Comparison of ENCODE assay signal across 14 cellular contexts in genomic region chr4:138734746-138735145, GRCh38.
A peak's percentile ranks its signal among the peaks of the same experiment; 100 is the strongest.
DNase-seq lines count a peak whose midpoint lies in the region; ATAC-seq and TF ChIP-seq lines count a peak whose summit lies in the region.
"Had no signal": no experiment of that assay in that cellular context is flagged by ENCODE, and none has a peak within 500 bp of the region (broad histone marks: within the 10 kb centered on the region; RNA-seq: fewer than 3 reads in every experiment).

No MANE protein-coding gene starts in this region.

- in situ Hi-C loops in GM23248 (cut with MboI): no loop called here
- in situ Hi-C loops in brain microvascular endothelial cell (cut with HindIII; ENCODE audit: low pct_ligation_motif_present, low sequenced_read_pairs): no loop called here

- H3F3A ChIP-seq in GM23248 (ENCODE audit: insufficient read depth): 0 out of 2 replicates have a peak, but pooled peaks cover 12% of the 10 kb centered on the region

- H3K9me3 ChIP-seq in A673 (ENCODE audit: low read depth, low read length, poor library complexity, severe bottlenecking): no peaks in the 10 kb centered on the region
- no peaks in the 10 kb centered on the region for H3K9me3 ChIP-seq in GM23248 (ENCODE audit: low read depth)
- H3K9me3 ChIP-seq: esophagus muscularis mucosa, thyroid gland had no signal

- CTCF ChIA-PET in A673 (lab: Charles Lee): no interaction called here

- H3K27ac ChIP-seq in A673 (ENCODE audit: low read depth, low read length, poor library complexity, severe bottlenecking): no peak overlapping the region
- H3K27ac ChIP-seq in GM23248: no peak overlapping the region; the same call in 1 of the 2 replicates
- H3K27ac ChIP-seq in brain microvascular endothelial cell: no peak overlapping the region
- H3K27ac ChIP-seq: esophagus muscularis mucosa, thyroid gland had no signal

- intact Hi-C loops in A673 (cut with micrococcal nuclease; ENCODE audit: unreplicated experiment) (no loop called here), cardiac septum (cut with DNase I) (no loop called here)

- DNase-seq in A673 (ENCODE audit: low spot score): peak; percentile 21
- DNase-seq in GM23248: peak; percentile 69
- DNase-seq in brain microvascular endothelial cell: peak; percentile 57
- peak; percentile 85 for DNase-seq in iris pigment epithelial cell (ENCODE audit: low read depth)
- DNase-seq in activated CD4-positive, CD25-positive, alpha-beta regulatory T cell treated with anti-CD3 and anti-CD28 coated beads, Interleukin-2, amount 50 U/mL, for 72 hours: no peak
- DNase-seq in cardiac septum (ENCODE audit: low spot score): no peak
- no peak for DNase-seq in islet precursor cell
- DNase-seq: AML-193, HFFc6, NCI-H2171, thyroid gland had no signal

- no peak for ATAC-seq in GM21717 (IDR thresholded peaks at IDR 0.05; ENCODE audit: unreplicated experiment)
- ATAC-seq: activated naive CD4-positive, alpha-beta T cell treated with anti-CD3 and anti-CD28 coated beads, Interleukin-2, amount 50 U/mL, for 72 hours had no signal

- 0 out of 2 replicates have a peak, but pooled peaks cover 4% of the 10 kb centered on the region for H3K9me2 ChIP-seq in GM23248 (ENCODE audit: insufficient read depth)

- POLR2A ChIA-PET in A673 (lab: Charles Lee; ENCODE audit: low non-redundant PET): no interaction called here

- BruUV-seq in A673 (replicated peaks; lab: Mats Ljungman, UMichigan): no TSS peak

- H3K36me3 ChIP-seq in A673 (ENCODE audit: insufficient read depth, low read length, poor library complexity, severe bottlenecking) (no peaks in the 10 kb centered on the region), GM23248 (ENCODE audit: low read depth) (no peaks in the 10 kb centered on the region), brain microvascular endothelial cell (replicated peaks) (no peaks in the 10 kb centered on the region)
- H3K36me3 ChIP-seq: esophagus muscularis mucosa, thyroid gland had no signal

- no peaks in the 10 kb centered on the region for H3K79me2 ChIP-seq in GM23248 (ENCODE audit: insufficient read depth)

- 4% methylated on average over 1 of the region's 1 CpG for WGBS in GM23248 (ENCODE audit: low coverage in 1 of 2, low lambda C conversion rate in 2 of 2, missing lambda C conversion rate in 2 of 2), 2 experiments

- no peaks in the 10 kb centered on the region for H4K20me1 ChIP-seq in GM23248 (ENCODE audit: insufficient read depth)

- no peak overlapping the region for H2AFZ ChIP-seq in GM23248

- H3K4me2 ChIP-seq in GM23248 (ENCODE audit: unreplicated experiment): no peak overlapping the region

- no peaks in the 10 kb centered on the region for H3K27me3 ChIP-seq in A673 (replicated peaks; ENCODE audit: insufficient read depth, low read depth, low read length, poor library complexity)
- H3K27me3 ChIP-seq in GM23248 (replicated peaks; ENCODE audit: insufficient read depth): no peaks in the 10 kb centered on the region
- H3K27me3 ChIP-seq in brain microvascular endothelial cell (replicated peaks): no peaks in the 10 kb centered on the region
- H3K27me3 ChIP-seq: esophagus muscularis mucosa, thyroid gland had no signal

- no peak overlapping the region for H3K9ac ChIP-seq in GM23248

- H3K4me1 ChIP-seq in A673 (ENCODE audit: insufficient read depth, low read length, poor library complexity, severe bottlenecking) (no peaks in the 10 kb centered on the region), GM23248 (ENCODE audit: insufficient read depth) (peaks cover 28% of the 10 kb centered on the region)
- H3K4me1 ChIP-seq: thyroid gland had no signal

- H3K4me3 ChIP-seq in A673 (ENCODE audit: low read depth, low read length, poor library complexity, severe bottlenecking) (no peak overlapping the region), GM23248 (no peak overlapping the region), brain microvascular endothelial cell (ENCODE audit: low read depth, low read length) (no peak overlapping the region)
- H3K4me3 ChIP-seq: esophagus muscularis mucosa, thyroid gland had no signal

- TF ChIP-seq CTCF in A673 (conservative IDR thresholded peaks at IDR 0.05; ENCODE audit: low read depth, low read length) (no peak), brain microvascular endothelial cell (IDR thresholded peaks at IDR 0.05; ENCODE audit: low read depth, low read length, missing control alignments) (no peak)

Comparison
In these comparisons a context has a peak if more than half of its experiments do, and no peak if none do; other contexts are left out.
1. DNase-seq: peak in A673 (single experiment), GM23248 (single experiment), brain microvascular endothelial cell (single experiment) and iris pigment epithelial cell (single experiment); none in activated CD4-positive, CD25-positive, alpha-beta regulatory T cell treated with anti-CD3 and anti-CD28 coated beads, Interleukin-2, amount 50 U/mL, for 72 hours (single experiment), cardiac septum (single experiment) and islet precursor cell (single experiment).